In the genomic region with DNA sequence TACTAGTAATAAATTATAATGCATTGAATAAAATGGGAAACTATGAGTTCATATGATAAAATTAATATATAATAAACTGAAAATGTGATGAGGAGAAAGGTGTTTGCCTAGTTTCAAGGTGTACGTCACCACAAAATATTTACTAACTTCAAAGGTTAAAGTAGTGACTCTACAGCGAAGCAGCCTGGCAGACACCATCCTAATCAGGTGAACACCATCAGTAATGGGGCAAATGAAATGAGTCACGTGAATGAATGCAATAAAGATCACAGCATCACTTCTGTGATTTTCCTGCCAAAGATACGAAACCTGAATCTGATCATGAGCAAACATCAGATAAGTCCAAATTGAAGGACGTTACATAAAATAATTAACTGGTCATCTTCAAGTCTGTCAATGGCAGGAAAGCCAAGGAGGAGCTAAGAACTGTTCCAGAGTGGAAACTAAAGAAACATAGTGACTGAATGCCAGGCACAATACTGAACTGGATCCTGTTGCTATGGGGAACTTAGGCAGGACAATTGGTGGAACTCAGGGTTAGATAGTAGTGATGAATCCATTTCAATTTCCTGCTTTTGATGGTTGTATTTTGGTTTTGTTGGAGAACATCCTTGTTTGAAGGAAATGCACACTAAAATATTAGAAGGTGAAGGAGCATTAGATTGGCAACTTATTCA, we compare ENCODE assay signal across 30 cellular contexts. TPM values are rescaled to one million over a fixed set of nuclear protein-coding genes. Genes with fewer than 3 reads are reported as not detected.
DNase-seq lines count a peak whose midpoint lies in the region; ATAC-seq, FAIRE-seq and TF ChIP-seq lines count a peak whose summit lies in the region.
"Had no signal": no experiment of that assay in that cellular context is flagged by ENCODE, and none has a peak within 500 bp of the region (broad histone marks: within the 10 kb centered on the region; RNA-seq: fewer than 3 reads in every experiment).

No MANE protein-coding gene starts in this region.

- no peak overlapping the region for H3K4me3 ChIP-seq in left ventricle myocardium inferior
- H3K4me3 ChIP-seq: A549; BLaER1 treated with 17β-estradiol and CSF1 and Interleukin-3, amounts not matched to agents 10 nM and 100 nM; HAP-1 had no signal

- peaks cover 0 to 3% (median 0%) of the 10 kb centered on the region in 9 donors for H3K9me3 Mint-ChIP-seq in naive thymus-derived CD8-positive, alpha-beta T cell
- H3K9me3 Mint-ChIP-seq: CD4-positive, alpha-beta T cell had no signal

- H3K4me1 Mint-ChIP-seq in naive thymus-derived CD8-positive, alpha-beta T cell: no peaks in the 10 kb centered on the region

- H3K27ac Mint-ChIP-seq in naive thymus-derived CD8-positive, alpha-beta T cell: no peak overlapping the region
- H3K27ac Mint-ChIP-seq: CD4-positive, alpha-beta T cell had no signal

- peaks cover 0 to 2% (median 0%) of the 10 kb centered on the region in 5 donors for H3K27me3 Mint-ChIP-seq in naive thymus-derived CD8-positive, alpha-beta T cell
- H3K27me3 Mint-ChIP-seq: CD4-positive, alpha-beta T cell had no signal

- ATAC-seq in Right ventricle myocardium superior (ENCODE audit: poor library complexity): no peak
- ATAC-seq in left ventricle myocardium superior: peak; percentile 68
- no peak for ATAC-seq in naive thymus-derived CD8-positive, alpha-beta T cell
- ATAC-seq: A549 had no signal

- POLR2A ChIA-PET in naive thymus-derived CD8-positive, alpha-beta T cell (lab: Charles Lee): no interaction called here

- no peak for FAIRE-seq in D721Med (lab: Jason Lieb, UNC)
- FAIRE-seq: A549, GM12892 had no signal

- no peak for TF ChIP-seq CTCF in left ventricle myocardium inferior (IDR thresholded peaks at IDR 0.05; ENCODE audit: borderline replicate concordance)
- no peak for TF ChIP-seq CTCF in D721Med (IDR thresholded peaks at IDR 0.05; ENCODE audit: insufficient read depth, missing control alignments)

- no peaks in the 10 kb centered on the region for H3K9me3 ChIP-seq in left ventricle myocardium inferior (replicated peaks)
- H3K9me3 ChIP-seq: A549, HAP-1 had no signal

- intact Hi-C loops in left ventricle myocardium inferior (cut with micrococcal nuclease): no loop called here
- intact Hi-C loops in Right ventricle myocardium superior (cut with DNase I): no loop called here
- intact Hi-C loops in left ventricle myocardium superior (cut with micrococcal nuclease): no loop called here

- H3K4me1 ChIP-seq in left ventricle myocardium inferior: peaks cover 3% of the 10 kb centered on the region
- H3K4me1 ChIP-seq: A549; BLaER1 treated with 17β-estradiol and CSF1 and Interleukin-3, amounts not matched to agents 10 nM and 100 nM; HAP-1 had no signal

- no peak overlapping the region for H3K4me3 Mint-ChIP-seq in naive thymus-derived CD8-positive, alpha-beta T cell
- H3K4me3 Mint-ChIP-seq: CD4-positive, alpha-beta T cell had no signal

- H3K36me3 ChIP-seq in left ventricle myocardium inferior: no peaks in the 10 kb centered on the region
- H3K36me3 ChIP-seq: BLaER1 treated with 17β-estradiol and CSF1 and Interleukin-3, amounts not matched to agents 10 nM and 100 nM; HAP-1 had no signal

- H3K36me3 Mint-ChIP-seq in naive thymus-derived CD8-positive, alpha-beta T cell: no peaks in the 10 kb centered on the region

- peak overlapping the region; percentile 51 for H3K27ac ChIP-seq in left ventricle myocardium inferior (replicated peaks)
- H3K27ac ChIP-seq: A549; BLaER1 treated with 17β-estradiol and CSF1 and Interleukin-3, amounts not matched to agents 10 nM and 100 nM; HL-60 had no signal

- DNase-seq in left ventricle myocardium inferior (no peak), Right ventricle myocardium superior (no peak), left ventricle myocardium superior (no peak), lung microvascular endothelial cell (ENCODE audit: low read depth in 2 of 2) (peak; percentile 72 to 91), DMS 273 (lab: John Stamatoyannopoulos, UW; ENCODE audit: unreplicated experiment) (no peak), D721Med (ENCODE audit: insufficient read length, low spot score) (no peak)
- no peak for DNase-seq in naive thymus-derived CD8-positive, alpha-beta T cell
- DNase-seq: AML-193; CD4-positive, alpha-beta T cell; DMS 273 treated with DMSO at 0.1 percent for 48 hours; DMS79; EL; GF-D8; GOT3; Karpas-422; NCI-H1092 treated with DMSO at 0.1 percent for 48 hours; NCI-H1436; NCI-H187; NCI-H2081 treated with DMSO at 0.1 percent for 48 hours; NCI-H2171; NCI-H226; NCI-H510A; NCI-H69; RPMI8226; SHP77 treated with DMSO at 0.1 percent for 48 hours had no signal

- no peaks in the 10 kb centered on the region for H3K27me3 ChIP-seq in left ventricle myocardium inferior (ENCODE audit: low read depth)
- H3K27me3 ChIP-seq: BLaER1 treated with 17β-estradiol and CSF1 and Interleukin-3, amounts not matched to agents 10 nM and 100 nM had no signal

RNA-seq across cellular contexts. Expression of gene NOSTRIN, which starts 12.1 kb away (rescaled TPM):
- 14.7 TPM for total RNA-seq in left ventricle myocardium inferior
- 14.0 TPM for total RNA-seq in Right ventricle myocardium superior
- 11.5 TPM for total RNA-seq in left ventricle myocardium superior
- total RNA-seq in lung microvascular endothelial cell: 0.40 and 1.1 TPM in 2 replicates
- total RNA-seq in naive thymus-derived CD8-positive, alpha-beta T cell: under 1 TPM in 1 of 2 experiments, not detected in 1; 0.55 TPM
- not detected for polyA plus RNA-seq in naive thymus-derived CD8-positive, alpha-beta T cell

Comparison
In these comparisons a context has a peak if more than half of its experiments do, and no peak if none do; other contexts are left out.
1. DNase-seq: peak in lung microvascular endothelial cell (2 of 2); none in left ventricle myocardium inferior (single experiment), Right ventricle myocardium superior (single experiment), left ventricle myocardium superior (single experiment), DMS 273 (single experiment), D721Med (single experiment) and naive thymus-derived CD8-positive, alpha-beta T cell (0 of 10).